Comparison of ENCODE assay signal across 1 cellular context in genomic region chr9:19408693-19409405, GRCh38.
A peak's percentile ranks its signal among the peaks of the same experiment; 100 is the strongest.
TF ChIP-seq lines count a peak whose summit lies in the region.

TSS of gene ACER2 (plus strand) at chr9:19409009. CDS start at chr9:19409085, 76 bp downstream.

TF ChIP-seq in HEK293, 187 proteins besides CTCF, POLR2A, EP300 and RAD21 (continued from another document and continues in another):
- TF ChIP-seq KLF1 (tag by site-specific recombination; IDR thresholded peaks at IDR 0.05) (peak; percentile 84), HOXC10 (CRISPR knock-in tag; IDR thresholded peaks at IDR 0.05) (no peak), ZNF140 (tag by site-specific recombination; IDR thresholded peaks at IDR 0.05) (no peak), KLF16 (tag by site-specific recombination; IDR thresholded peaks at IDR 0.05) (no peak), KLF9 (tag by site-specific recombination; IDR thresholded peaks at IDR 0.05; ENCODE audit: low read depth) (peak; percentile 89), ZNF488 (tag by site-specific recombination; IDR thresholded peaks at IDR 0.05) (no peak), GLIS2 (tag by site-specific recombination; IDR thresholded peaks at IDR 0.05) (peak; percentile 82), ZBTB17 (tag by site-specific recombination; IDR thresholded peaks at IDR 0.05) (peak; percentile 85), ZNF221 (tag by site-specific recombination; IDR thresholded peaks at IDR 0.05; ENCODE audit: borderline replicate concordance) (no peak), ZNF660 (tag by site-specific recombination; IDR thresholded peaks at IDR 0.05) (peak; percentile 39; the same call in 1 of the 2 replicates), ZNF549 (tag by site-specific recombination; IDR thresholded peaks at IDR 0.05) (no peak), ZNF530 (tag by site-specific recombination; IDR thresholded peaks at IDR 0.05; ENCODE audit: low read depth) (no peak), YY2 (tag by site-specific recombination; IDR thresholded peaks at IDR 0.05) (no peak), ZSCAN23 (tag by site-specific recombination; IDR thresholded peaks at IDR 0.05) (no peak), WT1 (tag by site-specific recombination; IDR thresholded peaks at IDR 0.05) (peak; percentile 52), KLF7 (tag by site-specific recombination; IDR thresholded peaks at IDR 0.05; ENCODE audit: borderline replicate concordance) (no peak), ZNF529 (tag by site-specific recombination; IDR thresholded peaks at IDR 0.05; ENCODE audit: insufficient replicate concordance) (no peak), HOXD13 (CRISPR knock-in tag; IDR thresholded peaks at IDR 0.05; ENCODE audit: borderline replicate concordance) (no peak), ZNF670 (tag by site-specific recombination; IDR thresholded peaks at IDR 0.05; ENCODE audit: low read depth) (no peak), KLF8 (tag by site-specific recombination; IDR thresholded peaks at IDR 0.05) (peak; percentile 91), ZNF248 (tag by site-specific recombination; IDR thresholded peaks at IDR 0.05) (no peak), ZBTB20 (tag by site-specific recombination; IDR thresholded peaks at IDR 0.05) (peak; percentile 37; the same call in 1 of the 2 replicates), ZBTB1 (tag by site-specific recombination; IDR thresholded peaks at IDR 0.05) (no peak), ZNF16 (tag by site-specific recombination; IDR thresholded peaks at IDR 0.05; ENCODE audit: low read depth) (no peak), ZNF175 (tag by site-specific recombination; IDR thresholded peaks at IDR 0.05) (no peak), HIC1 (tag by site-specific recombination; IDR thresholded peaks at IDR 0.05) (0 out of 2 replicates have a peak, but pooled peaks have one; percentile 20), ZNF558 (tag by site-specific recombination; IDR thresholded peaks at IDR 0.05) (no peak), ZNF654 (tag by site-specific recombination; IDR thresholded peaks at IDR 0.05; ENCODE audit: low read depth) (no peak), ZNF624 (tag by site-specific recombination; IDR thresholded peaks at IDR 0.05) (no peak), ZNF292 (tag by site-specific recombination; IDR thresholded peaks at IDR 0.05; ENCODE audit: borderline replicate concordance, low read depth) (no peak), OSR2 (tag by site-specific recombination; IDR thresholded peaks at IDR 0.05) (no peak), ZEB2 (tag by site-specific recombination; IDR thresholded peaks at IDR 0.05) (0 out of 2 replicates have a peak, but pooled peaks have one; percentile 24), ZFP37 (tag by site-specific recombination; IDR thresholded peaks at IDR 0.05) (no peak; the same call in 1 of the 2 replicates), GLIS1 (tag by site-specific recombination; IDR thresholded peaks at IDR 0.05) (peak; percentile 36), ZNF645 (tag by site-specific recombination; IDR thresholded peaks at IDR 0.05) (no peak), ZNF10 (tag by site-specific recombination; IDR thresholded peaks at IDR 0.05) (no peak), ZNF704 (tag by site-specific recombination; IDR thresholded peaks at IDR 0.05) (no peak), BCL11A (tag by site-specific recombination; IDR thresholded peaks at IDR 0.05; ENCODE audit: low read depth) (no peak), ZNF501 (tag by site-specific recombination; IDR thresholded peaks at IDR 0.05) (peak; percentile 71), IKZF3 (tag by site-specific recombination; IDR thresholded peaks at IDR 0.05) (no peak), MEIS1 (CRISPR knock-in tag; IDR thresholded peaks at IDR 0.05; ENCODE audit: borderline replicate concordance) (no peak), ZNF157 (tag by site-specific recombination; IDR thresholded peaks at IDR 0.05) (no peak), ZNF223 (tag by site-specific recombination; IDR thresholded peaks at IDR 0.05) (no peak), ZNF423 (tag by site-specific recombination; IDR thresholded peaks at IDR 0.05) (no peak), ZNF610 (tag by site-specific recombination; IDR thresholded peaks at IDR 0.05; ENCODE audit: borderline replicate concordance) (no peak), ZNF266 (tag by site-specific recombination; IDR thresholded peaks at IDR 0.05; ENCODE audit: low read depth) (no peak), ZNF155 (tag by site-specific recombination; IDR thresholded peaks at IDR 0.05) (no peak), ZNF202 (tag by site-specific recombination; IDR thresholded peaks at IDR 0.05; ENCODE audit: borderline replicate concordance) (no peak), MZF1 (tag by site-specific recombination; IDR thresholded peaks at IDR 0.05; ENCODE audit: borderline replicate concordance) (no peak), SETDB1 (IDR thresholded peaks at IDR 0.05; ENCODE audit: insufficient read length, low read length) (no peak), ZNF521 (tag by site-specific recombination; IDR thresholded peaks at IDR 0.05) (no peak), ZNF544 (tag by site-specific recombination; IDR thresholded peaks at IDR 0.05) (no peak), ZSCAN5A (tag by site-specific recombination; IDR thresholded peaks at IDR 0.05) (0 out of 2 replicates have a peak, but pooled peaks have one; percentile 13), ZNF791 (tag by site-specific recombination; IDR thresholded peaks at IDR 0.05) (no peak), INSM2 (tag by site-specific recombination; IDR thresholded peaks at IDR 0.05) (no peak), ZNF510 (tag by site-specific recombination; IDR thresholded peaks at IDR 0.05; ENCODE audit: insufficient replicate concordance) (no peak)
- TF ChIP-seq, protein P1, sequence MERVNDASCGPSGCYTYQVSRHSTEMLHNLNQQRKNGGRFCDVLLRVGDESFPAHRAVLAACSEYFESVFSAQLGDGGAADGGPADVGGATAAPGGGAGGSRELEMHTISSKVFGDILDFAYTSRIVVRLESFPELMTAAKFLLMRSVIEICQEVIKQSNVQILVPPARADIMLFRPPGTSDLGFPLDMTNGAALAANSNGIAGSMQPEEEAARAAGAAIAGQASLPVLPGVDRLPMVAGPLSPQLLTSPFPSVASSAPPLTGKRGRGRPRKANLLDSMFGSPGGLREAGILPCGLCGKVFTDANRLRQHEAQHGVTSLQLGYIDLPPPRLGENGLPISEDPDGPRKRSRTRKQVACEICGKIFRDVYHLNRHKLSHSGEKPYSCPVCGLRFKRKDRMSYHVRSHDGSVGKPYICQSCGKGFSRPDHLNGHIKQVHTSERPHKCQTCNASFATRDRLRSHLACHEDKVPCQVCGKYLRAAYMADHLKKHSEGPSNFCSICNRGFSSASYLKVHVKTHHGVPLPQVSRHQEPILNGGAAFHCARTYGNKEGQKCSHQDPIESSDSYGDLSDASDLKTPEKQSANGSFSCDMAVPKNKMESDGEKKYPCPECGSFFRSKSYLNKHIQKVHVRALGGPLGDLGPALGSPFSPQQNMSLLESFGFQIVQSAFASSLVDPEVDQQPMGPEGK (tag by site-specific recombination; IDR thresholded peaks at IDR 0.05), result peak; percentile 61
- TF ChIP-seq, protein P2, sequence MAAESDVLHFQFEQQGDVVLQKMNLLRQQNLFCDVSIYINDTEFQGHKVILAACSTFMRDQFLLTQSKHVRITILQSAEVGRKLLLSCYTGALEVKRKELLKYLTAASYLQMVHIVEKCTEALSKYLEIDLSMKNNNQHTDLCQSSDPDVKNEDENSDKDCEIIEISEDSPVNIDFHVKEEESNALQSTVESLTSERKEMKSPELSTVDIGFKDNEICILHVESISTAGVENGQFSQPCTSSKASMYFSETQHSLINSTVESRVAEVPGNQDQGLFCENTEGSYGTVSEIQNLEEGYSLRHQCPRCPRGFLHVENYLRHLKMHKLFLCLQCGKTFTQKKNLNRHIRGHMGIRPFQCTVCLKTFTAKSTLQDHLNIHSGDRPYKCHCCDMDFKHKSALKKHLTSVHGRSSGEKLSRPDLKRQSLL (tag by site-specific recombination; IDR thresholded peaks at IDR 0.05), result no peak
- TF ChIP-seq, protein P3, sequence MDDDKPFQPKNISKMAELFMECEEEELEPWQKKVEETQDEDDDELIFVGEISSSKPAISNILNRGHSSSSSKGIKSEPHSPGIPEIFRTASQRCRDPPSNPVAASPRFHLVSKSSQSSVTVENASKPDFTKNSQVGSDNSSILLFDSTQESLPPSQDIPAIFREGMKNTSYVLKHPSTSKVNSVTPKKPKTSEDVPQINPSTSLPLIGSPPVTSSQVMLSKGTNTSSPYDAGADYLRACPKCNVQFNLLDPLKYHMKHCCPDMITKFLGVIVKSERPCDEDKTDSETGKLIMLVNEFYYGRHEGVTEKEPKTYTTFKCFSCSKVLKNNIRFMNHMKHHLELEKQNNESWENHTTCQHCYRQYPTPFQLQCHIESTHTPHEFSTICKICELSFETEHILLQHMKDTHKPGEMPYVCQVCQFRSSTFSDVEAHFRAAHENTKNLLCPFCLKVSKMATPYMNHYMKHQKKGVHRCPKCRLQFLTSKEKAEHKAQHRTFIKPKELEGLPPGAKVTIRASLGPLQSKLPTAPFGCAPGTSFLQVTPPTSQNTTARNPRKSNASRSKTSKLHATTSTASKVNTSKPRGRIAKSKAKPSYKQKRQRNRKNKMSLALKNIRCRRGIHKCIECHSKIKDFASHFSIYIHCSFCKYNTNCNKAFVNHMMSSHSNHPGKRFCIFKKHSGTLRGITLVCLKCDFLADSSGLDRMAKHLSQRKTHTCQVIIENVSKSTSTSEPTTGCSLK (tag by site-specific recombination; IDR thresholded peaks at IDR 0.05), result no peak
